Comparison of ENCODE assay signal across 8 cellular contexts in the genomic region with DNA sequence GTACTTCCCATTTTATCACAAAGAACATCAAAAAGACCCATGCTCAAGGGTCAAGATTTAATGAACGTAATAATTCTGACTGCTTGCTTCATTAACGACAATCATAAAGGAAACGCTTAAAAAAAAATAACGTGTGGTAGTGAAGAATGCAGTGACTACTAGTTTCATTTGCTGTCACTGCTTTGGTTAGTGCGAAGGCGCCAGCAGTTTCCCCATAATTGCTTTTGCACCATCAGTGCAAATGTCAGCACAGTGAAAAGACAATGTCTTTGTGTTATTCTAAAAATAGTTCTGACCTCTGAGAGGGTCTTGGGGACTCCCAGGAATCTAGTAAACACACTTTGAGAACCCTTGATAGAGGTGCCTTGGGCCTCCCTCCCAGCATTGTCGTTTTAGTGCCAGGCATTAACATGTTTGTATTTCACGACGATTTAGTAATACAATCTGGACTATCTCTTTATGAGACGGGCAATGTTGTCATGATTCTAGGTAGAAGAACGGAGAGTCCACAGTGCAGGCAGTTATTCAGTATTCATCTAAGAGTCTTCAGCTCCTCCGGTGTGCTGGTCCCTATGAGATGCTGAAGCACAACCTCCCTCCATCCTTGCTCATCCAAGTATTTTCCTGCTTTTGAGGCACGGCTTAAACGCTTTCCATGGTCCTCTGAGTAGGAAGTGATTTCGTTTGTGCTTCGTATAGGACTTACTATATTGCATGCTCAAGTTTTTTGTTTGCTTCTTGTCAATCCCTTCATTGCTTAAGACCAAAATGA.
A peak's percentile ranks its signal among the peaks of the same experiment; 100 is the strongest.
DNase-seq lines count a peak whose midpoint lies in the region; ATAC-seq and TF ChIP-seq lines count a peak whose summit lies in the region.

No MANE protein-coding gene starts in this region.

- no peak overlapping the region for H3K14ac ChIP-seq in trophoblast cell (ENCODE audit: low read length)

- no peak overlapping the region for H3K27ac ChIP-seq in trophoblast cell (ENCODE audit: low read depth, low read length)

- H3K9ac ChIP-seq in trophoblast cell (ENCODE audit: low read length) = no peak overlapping the region

- no peaks in the 10 kb centered on the region for H3K9me3 ChIP-seq in MG63
- H3K9me3 ChIP-seq in trophoblast cell (ENCODE audit: insufficient read depth, low read depth, low read length) = no peaks in the 10 kb centered on the region

- no peak overlapping the region for H2AK5ac ChIP-seq in trophoblast cell (ENCODE audit: low read length)

- DNase-seq in AG20443 (ENCODE audit: low spot score) (peak; percentile 24), MG63 (no peak), fibroblast of the aortic adventitia (ENCODE audit: low read depth) (no peak), trophoblast cell (peak in 1 of 2 donors; percentile 33), middle frontal gyrus (ENCODE audit: extremely low spot score, low spot score) (no peak)
- peak; percentile 67 for DNase-seq in activated CD8-positive, alpha-beta memory T cell treated with anti-CD3 and anti-CD28 coated beads for 24 hours

- peak overlapping the region; percentile 96 for H3K4me2 ChIP-seq in trophoblast cell (ENCODE audit: low read length)

- TF ChIP-seq CTCF in fibroblast of the aortic adventitia (IDR thresholded peaks at IDR 0.05; ENCODE audit: insufficient read depth, low read length) = no peak

- peaks cover 12% of the 10 kb centered on the region for H3K79me1 ChIP-seq in trophoblast cell (ENCODE audit: low read length)

- no peak overlapping the region for H2BK12ac ChIP-seq in trophoblast cell (ENCODE audit: low read length)

- H3K36me3 ChIP-seq in MG63 (no peaks in the 10 kb centered on the region), trophoblast cell (ENCODE audit: control insufficient read depth in 1 of 2, insufficient read depth in 2 of 2, low read length in 2 of 2) (no peaks in the 10 kb centered on the region)

- H4K8ac ChIP-seq in trophoblast cell (ENCODE audit: low read depth, low read length) = no peak overlapping the region

- no peak overlapping the region for H2BK120ac ChIP-seq in trophoblast cell (ENCODE audit: insufficient read depth, low read length, poor library complexity)

- peak overlapping the region; percentile 80 for H3K4me3 ChIP-seq in MG63
- peak overlapping the region; percentile 77 for H3K4me3 ChIP-seq in fibroblast of the aortic adventitia (ENCODE audit: low read depth, low read length)
- no peak overlapping the region for H3K4me3 ChIP-seq in trophoblast cell (ENCODE audit: low read depth, low read length)

- H2AFZ ChIP-seq in trophoblast cell (ENCODE audit: insufficient read depth, low read length, poor library complexity) = no peak overlapping the region

- ATAC-seq in GM18909 (IDR thresholded peaks at IDR 0.05; ENCODE audit: poor library complexity, unreplicated experiment) (peak; percentile 20), HG02588 (IDR thresholded peaks at IDR 0.05; ENCODE audit: unreplicated experiment) (no peak)

- H4K91ac ChIP-seq in trophoblast cell (ENCODE audit: low read depth, low read length) = no peak overlapping the region

- H3K4me1 ChIP-seq in trophoblast cell (ENCODE audit: control insufficient read depth in 1 of 2, insufficient read depth in 2 of 2, low read length in 2 of 2) = peaks cover 4 to 16% of the 10 kb centered on the region in 2 experiments

- H3K4ac ChIP-seq in trophoblast cell (ENCODE audit: low read depth, low read length) = no peak overlapping the region

- H3K79me2 ChIP-seq in trophoblast cell (ENCODE audit: control insufficient read depth, insufficient read depth, low read length, poor library complexity) = peaks cover 5% of the 10 kb centered on the region

- H3K27me3 ChIP-seq in MG63 (no peaks in the 10 kb centered on the region), trophoblast cell (ENCODE audit: insufficient read depth, low read length) (no peaks in the 10 kb centered on the region)

- no CpG with 5 or more reads among the region's 16 CpGs for WGBS in trophoblast cell (ENCODE audit: extremely low coverage, insufficient coverage, insufficient read length)

- H4K12ac ChIP-seq in trophoblast cell (ENCODE audit: low read depth, low read length) = no peak overlapping the region

- no peak overlapping the region for H2BK5ac ChIP-seq in trophoblast cell (ENCODE audit: low read depth, low read length, poor library complexity)

- H3K18ac ChIP-seq in trophoblast cell (ENCODE audit: low read length) = no peak overlapping the region

- H3K23ac ChIP-seq in trophoblast cell (ENCODE audit: low read length) = no peak overlapping the region

Comparison
In these comparisons a context has a peak if more than half of its experiments do, and no peak if none do; other contexts are left out.
1. DNase-seq: peak in AG20443 (single experiment) and activated CD8-positive, alpha-beta memory T cell treated with anti-CD3 and anti-CD28 coated beads for 24 hours (single experiment); none in MG63 (single experiment), fibroblast of the aortic adventitia (single experiment) and middle frontal gyrus (single experiment).